Comparison of ENCODE assay signal across 1 cellular context in genomic region chr2:150937030-150937429, GRCh38.
TF ChIP-seq lines count a peak whose summit lies in the region.

No MANE protein-coding gene starts in this region.

TF ChIP-seq in HepG2, 621 proteins besides CTCF, POLR2A, EP300 and RAD21 (continued from another document):
- TF ChIP-seq, protein P1, sequence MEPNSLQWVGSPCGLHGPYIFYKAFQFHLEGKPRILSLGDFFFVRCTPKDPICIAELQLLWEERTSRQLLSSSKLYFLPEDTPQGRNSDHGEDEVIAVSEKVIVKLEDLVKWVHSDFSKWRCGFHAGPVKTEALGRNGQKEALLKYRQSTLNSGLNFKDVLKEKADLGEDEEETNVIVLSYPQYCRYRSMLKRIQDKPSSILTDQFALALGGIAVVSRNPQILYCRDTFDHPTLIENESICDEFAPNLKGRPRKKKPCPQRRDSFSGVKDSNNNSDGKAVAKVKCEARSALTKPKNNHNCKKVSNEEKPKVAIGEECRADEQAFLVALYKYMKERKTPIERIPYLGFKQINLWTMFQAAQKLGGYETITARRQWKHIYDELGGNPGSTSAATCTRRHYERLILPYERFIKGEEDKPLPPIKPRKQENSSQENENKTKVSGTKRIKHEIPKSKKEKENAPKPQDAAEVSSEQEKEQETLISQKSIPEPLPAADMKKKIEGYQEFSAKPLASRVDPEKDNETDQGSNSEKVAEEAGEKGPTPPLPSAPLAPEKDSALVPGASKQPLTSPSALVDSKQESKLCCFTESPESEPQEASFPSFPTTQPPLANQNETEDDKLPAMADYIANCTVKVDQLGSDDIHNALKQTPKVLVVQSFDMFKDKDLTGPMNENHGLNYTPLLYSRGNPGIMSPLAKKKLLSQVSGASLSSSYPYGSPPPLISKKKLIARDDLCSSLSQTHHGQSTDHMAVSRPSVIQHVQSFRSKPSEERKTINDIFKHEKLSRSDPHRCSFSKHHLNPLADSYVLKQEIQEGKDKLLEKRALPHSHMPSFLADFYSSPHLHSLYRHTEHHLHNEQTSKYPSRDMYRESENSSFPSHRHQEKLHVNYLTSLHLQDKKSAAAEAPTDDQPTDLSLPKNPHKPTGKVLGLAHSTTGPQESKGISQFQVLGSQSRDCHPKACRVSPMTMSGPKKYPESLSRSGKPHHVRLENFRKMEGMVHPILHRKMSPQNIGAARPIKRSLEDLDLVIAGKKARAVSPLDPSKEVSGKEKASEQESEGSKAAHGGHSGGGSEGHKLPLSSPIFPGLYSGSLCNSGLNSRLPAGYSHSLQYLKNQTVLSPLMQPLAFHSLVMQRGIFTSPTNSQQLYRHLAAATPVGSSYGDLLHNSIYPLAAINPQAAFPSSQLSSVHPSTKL (CRISPR knock-in tag; IDR thresholded peaks at IDR 0.05), result peak; percentile 75
- TF ChIP-seq GATAD2A (CRISPR knock-in tag; IDR thresholded peaks at IDR 0.05), result peak; percentile 52
- 0 out of 2 replicates have a peak, but pooled peaks have one; percentile 9 for TF ChIP-seq TCF7 (IDR thresholded peaks at IDR 0.05; ENCODE audit: low read depth)
- TF ChIP-seq RFXAP (CRISPR knock-in tag; IDR thresholded peaks at IDR 0.05; ENCODE audit: borderline replicate concordance), result no peak
- TF ChIP-seq HMG20A (CRISPR knock-in tag; IDR thresholded peaks at IDR 0.05; ENCODE audit: borderline replicate concordance), result peak; percentile 33; the same call in 1 of the 2 replicates
- TF ChIP-seq, protein P2, sequence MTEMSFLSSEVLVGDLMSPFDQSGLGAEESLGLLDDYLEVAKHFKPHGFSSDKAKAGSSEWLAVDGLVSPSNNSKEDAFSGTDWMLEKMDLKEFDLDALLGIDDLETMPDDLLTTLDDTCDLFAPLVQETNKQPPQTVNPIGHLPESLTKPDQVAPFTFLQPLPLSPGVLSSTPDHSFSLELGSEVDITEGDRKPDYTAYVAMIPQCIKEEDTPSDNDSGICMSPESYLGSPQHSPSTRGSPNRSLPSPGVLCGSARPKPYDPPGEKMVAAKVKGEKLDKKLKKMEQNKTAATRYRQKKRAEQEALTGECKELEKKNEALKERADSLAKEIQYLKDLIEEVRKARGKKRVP (CRISPR knock-in tag; IDR thresholded peaks at IDR 0.05), result 0 out of 4 replicates have a peak, but pooled peaks of 1 of the 2 experiments have one; percentile 28
- TF ChIP-seq ZSCAN9 (CRISPR knock-in tag; IDR thresholded peaks at IDR 0.05; ENCODE audit: borderline replicate concordance), result 0 out of 2 replicates have a peak, but pooled peaks have one; percentile 46
- TF ChIP-seq FOXA3 (CRISPR knock-in tag; IDR thresholded peaks at IDR 0.05), result peak; percentile 73
- TF ChIP-seq ATF7 (IDR thresholded peaks at IDR 0.05), result no peak; the same call in 1 of the 2 replicates
- TF ChIP-seq ATF7 (CRISPR knock-in tag; IDR thresholded peaks at IDR 0.05), result no peak
- TF ChIP-seq, protein P3, sequence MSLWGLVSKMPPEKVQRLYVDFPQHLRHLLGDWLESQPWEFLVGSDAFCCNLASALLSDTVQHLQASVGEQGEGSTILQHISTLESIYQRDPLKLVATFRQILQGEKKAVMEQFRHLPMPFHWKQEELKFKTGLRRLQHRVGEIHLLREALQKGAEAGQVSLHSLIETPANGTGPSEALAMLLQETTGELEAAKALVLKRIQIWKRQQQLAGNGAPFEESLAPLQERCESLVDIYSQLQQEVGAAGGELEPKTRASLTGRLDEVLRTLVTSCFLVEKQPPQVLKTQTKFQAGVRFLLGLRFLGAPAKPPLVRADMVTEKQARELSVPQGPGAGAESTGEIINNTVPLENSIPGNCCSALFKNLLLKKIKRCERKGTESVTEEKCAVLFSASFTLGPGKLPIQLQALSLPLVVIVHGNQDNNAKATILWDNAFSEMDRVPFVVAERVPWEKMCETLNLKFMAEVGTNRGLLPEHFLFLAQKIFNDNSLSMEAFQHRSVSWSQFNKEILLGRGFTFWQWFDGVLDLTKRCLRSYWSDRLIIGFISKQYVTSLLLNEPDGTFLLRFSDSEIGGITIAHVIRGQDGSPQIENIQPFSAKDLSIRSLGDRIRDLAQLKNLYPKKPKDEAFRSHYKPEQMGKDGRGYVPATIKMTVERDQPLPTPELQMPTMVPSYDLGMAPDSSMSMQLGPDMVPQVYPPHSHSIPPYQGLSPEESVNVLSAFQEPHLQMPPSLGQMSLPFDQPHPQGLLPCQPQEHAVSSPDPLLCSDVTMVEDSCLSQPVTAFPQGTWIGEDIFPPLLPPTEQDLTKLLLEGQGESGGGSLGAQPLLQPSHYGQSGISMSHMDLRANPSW (CRISPR knock-in tag; IDR thresholded peaks at IDR 0.05; ENCODE audit: borderline replicate concordance), result no peak
- no peak for TF ChIP-seq LBX2 (CRISPR knock-in tag; IDR thresholded peaks at IDR 0.05; ENCODE audit: borderline replicate concordance)
- no peak for TF ChIP-seq SOX6 (IDR thresholded peaks at IDR 0.05)
- peak; percentile 25; the same call in 1 of the 2 replicates for TF ChIP-seq SOX6 (CRISPR knock-in tag; IDR thresholded peaks at IDR 0.05)
- TF ChIP-seq, protein P4, sequence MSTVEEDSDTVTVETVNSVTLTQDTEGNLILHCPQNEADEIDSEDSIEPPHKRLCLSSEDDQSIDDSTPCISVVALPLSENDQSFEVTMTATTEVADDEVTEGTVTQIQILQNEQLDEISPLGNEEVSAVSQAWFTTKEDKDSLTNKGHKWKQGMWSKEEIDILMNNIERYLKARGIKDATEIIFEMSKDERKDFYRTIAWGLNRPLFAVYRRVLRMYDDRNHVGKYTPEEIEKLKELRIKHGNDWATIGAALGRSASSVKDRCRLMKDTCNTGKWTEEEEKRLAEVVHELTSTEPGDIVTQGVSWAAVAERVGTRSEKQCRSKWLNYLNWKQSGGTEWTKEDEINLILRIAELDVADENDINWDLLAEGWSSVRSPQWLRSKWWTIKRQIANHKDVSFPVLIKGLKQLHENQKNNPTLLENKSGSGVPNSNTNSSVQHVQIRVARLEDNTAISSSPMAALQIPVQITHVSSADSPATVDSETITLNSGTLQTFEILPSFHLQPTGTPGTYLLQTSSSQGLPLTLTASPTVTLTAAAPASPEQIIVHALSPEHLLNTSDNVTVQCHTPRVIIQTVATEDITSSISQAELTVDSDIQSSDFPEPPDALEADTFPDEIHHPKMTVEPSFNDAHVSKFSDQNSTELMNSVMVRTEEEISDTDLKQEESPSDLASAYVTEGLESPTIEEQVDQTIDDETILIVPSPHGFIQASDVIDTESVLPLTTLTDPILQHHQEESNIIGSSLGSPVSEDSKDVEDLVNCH (CRISPR knock-in tag; IDR thresholded peaks at IDR 0.05), result no peak
- TF ChIP-seq, protein P5, sequence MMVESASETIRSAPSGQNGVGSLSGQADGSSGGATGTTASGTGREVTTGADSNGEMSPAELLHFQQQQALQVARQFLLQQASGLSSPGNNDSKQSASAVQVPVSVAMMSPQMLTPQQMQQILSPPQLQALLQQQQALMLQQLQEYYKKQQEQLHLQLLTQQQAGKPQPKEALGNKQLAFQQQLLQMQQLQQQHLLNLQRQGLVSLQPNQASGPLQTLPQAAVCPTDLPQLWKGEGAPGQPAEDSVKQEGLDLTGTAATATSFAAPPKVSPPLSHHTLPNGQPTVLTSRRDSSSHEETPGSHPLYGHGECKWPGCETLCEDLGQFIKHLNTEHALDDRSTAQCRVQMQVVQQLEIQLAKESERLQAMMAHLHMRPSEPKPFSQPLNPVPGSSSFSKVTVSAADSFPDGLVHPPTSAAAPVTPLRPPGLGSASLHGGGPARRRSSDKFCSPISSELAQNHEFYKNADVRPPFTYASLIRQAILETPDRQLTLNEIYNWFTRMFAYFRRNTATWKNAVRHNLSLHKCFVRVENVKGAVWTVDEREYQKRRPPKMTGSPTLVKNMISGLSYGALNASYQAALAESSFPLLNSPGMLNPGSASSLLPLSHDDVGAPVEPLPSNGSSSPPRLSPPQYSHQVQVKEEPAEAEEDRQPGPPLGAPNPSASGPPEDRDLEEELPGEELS (CRISPR knock-in tag; IDR thresholded peaks at IDR 0.05), result no peak
- TF ChIP-seq, protein P6, sequence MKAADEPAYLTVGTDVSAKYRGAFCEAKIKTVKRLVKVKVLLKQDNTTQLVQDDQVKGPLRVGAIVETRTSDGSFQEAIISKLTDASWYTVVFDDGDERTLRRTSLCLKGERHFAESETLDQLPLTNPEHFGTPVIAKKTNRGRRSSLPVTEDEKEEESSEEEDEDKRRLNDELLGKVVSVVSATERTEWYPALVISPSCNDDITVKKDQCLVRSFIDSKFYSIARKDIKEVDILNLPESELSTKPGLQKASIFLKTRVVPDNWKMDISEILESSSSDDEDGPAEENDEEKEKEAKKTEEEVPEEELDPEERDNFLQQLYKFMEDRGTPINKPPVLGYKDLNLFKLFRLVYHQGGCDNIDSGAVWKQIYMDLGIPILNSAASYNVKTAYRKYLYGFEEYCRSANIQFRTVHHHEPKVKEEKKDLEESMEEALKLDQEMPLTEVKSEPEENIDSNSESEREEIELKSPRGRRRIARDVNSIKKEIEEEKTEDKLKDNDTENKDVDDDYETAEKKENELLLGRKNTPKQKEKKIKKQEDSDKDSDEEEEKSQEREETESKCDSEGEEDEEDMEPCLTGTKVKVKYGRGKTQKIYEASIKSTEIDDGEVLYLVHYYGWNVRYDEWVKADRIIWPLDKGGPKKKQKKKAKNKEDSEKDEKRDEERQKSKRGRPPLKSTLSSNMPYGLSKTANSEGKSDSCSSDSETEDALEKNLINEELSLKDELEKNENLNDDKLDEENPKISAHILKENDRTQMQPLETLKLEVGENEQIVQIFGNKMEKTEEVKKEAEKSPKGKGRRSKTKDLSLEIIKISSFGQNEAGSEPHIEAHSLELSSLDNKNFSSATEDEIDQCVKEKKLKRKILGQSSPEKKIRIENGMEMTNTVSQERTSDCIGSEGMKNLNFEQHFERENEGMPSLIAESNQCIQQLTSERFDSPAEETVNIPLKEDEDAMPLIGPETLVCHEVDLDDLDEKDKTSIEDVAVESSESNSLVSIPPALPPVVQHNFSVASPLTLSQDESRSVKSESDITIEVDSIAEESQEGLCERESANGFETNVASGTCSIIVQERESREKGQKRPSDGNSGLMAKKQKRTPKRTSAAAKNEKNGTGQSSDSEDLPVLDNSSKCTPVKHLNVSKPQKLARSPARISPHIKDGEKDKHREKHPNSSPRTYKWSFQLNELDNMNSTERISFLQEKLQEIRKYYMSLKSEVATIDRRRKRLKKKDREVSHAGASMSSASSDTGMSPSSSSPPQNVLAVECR (CRISPR knock-in tag; IDR thresholded peaks at IDR 0.05; ENCODE audit: borderline replicate concordance), result no peak
- TF ChIP-seq SOX5 (CRISPR knock-in tag; IDR thresholded peaks at IDR 0.05; ENCODE audit: borderline replicate concordance), result peak; percentile 36; the same call in 1 of the 2 replicates
- TF ChIP-seq AHDC1 (CRISPR knock-in tag; IDR thresholded peaks at IDR 0.05; ENCODE audit: borderline replicate concordance), result 0 out of 2 replicates have a peak, but pooled peaks have one; percentile 18
- no peak for TF ChIP-seq SCMH1 (CRISPR knock-in tag; IDR thresholded peaks at IDR 0.05; ENCODE audit: borderline replicate concordance)
- no peak for TF ChIP-seq SOX13 (IDR thresholded peaks at IDR 0.05)
- TF ChIP-seq SOX13 (CRISPR knock-in tag; conservative IDR thresholded peaks at IDR 0.05 in 1 of 2, IDR thresholded peaks at IDR 0.05 in 1 of 2), result peak in 1 of 2 experiments; percentile 68; a peak in 2 of 4 replicates
